Comparison of ENCODE assay signal across 8 cellular contexts in the genomic region with DNA sequence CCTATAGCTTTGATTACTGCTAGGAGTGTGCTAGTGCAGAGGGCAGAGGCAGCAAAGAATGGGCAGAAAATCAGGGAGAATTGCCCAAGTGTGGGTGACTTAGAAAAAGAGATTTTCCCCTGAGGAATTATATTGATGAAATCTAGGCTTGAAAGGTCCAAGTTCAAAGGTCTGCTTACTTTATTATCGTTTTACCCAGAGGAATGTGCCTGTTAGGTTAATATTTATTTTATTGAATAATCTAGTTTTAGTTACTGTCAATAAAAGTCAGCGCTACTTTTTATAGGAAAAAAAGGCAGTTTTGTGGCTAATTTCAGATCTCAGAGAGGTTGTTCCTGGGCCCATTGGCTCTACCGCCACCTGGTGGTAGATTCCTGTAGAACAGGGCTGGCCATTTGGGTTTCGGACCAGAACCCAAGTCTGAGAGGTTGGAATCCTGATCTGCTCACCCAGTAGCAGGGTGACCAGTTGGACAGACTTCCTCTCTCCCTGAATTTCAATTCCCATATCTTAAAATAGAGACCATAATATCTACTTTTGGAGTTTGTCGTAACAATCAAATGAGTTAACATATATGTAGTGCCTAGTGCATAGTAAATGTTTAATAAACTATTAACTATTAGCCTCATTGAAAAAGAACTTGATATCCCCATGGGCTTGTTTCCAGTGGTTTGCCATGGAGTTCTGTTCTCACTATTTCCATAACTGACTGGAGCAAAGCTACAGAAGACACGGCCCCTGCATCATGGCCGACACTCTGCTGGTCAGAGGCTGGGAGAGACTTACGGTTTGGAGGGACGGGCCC.
DNase-seq lines count a peak whose midpoint lies in the region; ATAC-seq and TF ChIP-seq lines count a peak whose summit lies in the region.

No MANE protein-coding gene starts in this region.

- ATAC-seq in thoracic aorta (ENCODE audit: insufficient number of reproducible peaks, low FRiP score, low read depth) (no peak), GM18519 (IDR thresholded peaks at IDR 0.05; ENCODE audit: low FRiP score, unreplicated experiment) (no peak)

- CTCF ChIA-PET in OCI-LY7 (lab: Charles Lee; ENCODE audit: unreplicated experiment) = no interaction called here

- H4K20me1 ChIP-seq in OCI-LY7 (ENCODE audit: insufficient read depth, low read length) = no peaks in the 10 kb centered on the region

- H3K4me3 ChIP-seq in OCI-LY7 (ENCODE audit: low read depth, low read length, poor library complexity, severe bottlenecking) (no peak overlapping the region), thoracic aorta (peak overlapping the region; percentile 13)

- intact Hi-C loops in OCI-LY7 (cut with micrococcal nuclease; ENCODE audit: unreplicated experiment) = loop anchor here (1.0 to 5.0 kb wide), 3 partner anchors 443 to 676 kb away; no protein-coding TSS in a partner anchor
- intact Hi-C loops in activated T-helper 2 cell treated with anti-CD3 and anti-CD28 coated beads, Interferon-gamma antibody, Interleukin-2, Interleukin-4, amounts not matched to agents 10 μg/mL and 5 μg/mL and 100 μg/mL, durations not matched to agents 14 hours and 24 hours and 36 hours (cut with micrococcal nuclease) = loop anchor here (1.0 to 10.0 kb wide), 6 partner anchors 123 to 677 kb away; no protein-coding TSS in a partner anchor

- no peak overlapping the region for H3K4me2 ChIP-seq in OCI-LY7 (ENCODE audit: low read length)

- H2AFZ ChIP-seq in OCI-LY7 (ENCODE audit: low read length) = no peak overlapping the region

- H3K36me3 Mint-ChIP-seq in activated T-helper 2 cell treated with anti-CD3 and anti-CD28 coated beads, Interferon-gamma antibody, Interleukin-2, Interleukin-4, amounts not matched to agents 10 μg/mL and 5 μg/mL and 100 μg/mL, durations not matched to agents 14 hours and 24 hours and 36 hours (ENCODE audit: low read depth) = no peaks in the 10 kb centered on the region

- H3K4me1 ChIP-seq in OCI-LY7 (ENCODE audit: insufficient read depth, low read length, poor library complexity, severe bottlenecking) = no peaks in the 10 kb centered on the region
- peaks cover 0 to 14% of the 10 kb centered on the region in 2 donors for H3K4me1 ChIP-seq in thoracic aorta (ENCODE audit: control insufficient read depth in 1 of 2, low read depth in 2 of 2)

- H3K9me2 ChIP-seq in OCI-LY7 (ENCODE audit: insufficient read depth, low read length) = no peaks in the 10 kb centered on the region

- no TSS peak for BruUV-seq in OCI-LY7 (replicated peaks; lab: Mats Ljungman, UMichigan)

- no peaks in the 10 kb centered on the region for H3K79me2 ChIP-seq in OCI-LY7 (ENCODE audit: insufficient read depth, low read depth, low read length)

- peaks cover 4% of the 10 kb centered on the region for H3K27me3 Mint-ChIP-seq in activated T-helper 2 cell treated with anti-CD3 and anti-CD28 coated beads, Interferon-gamma antibody, Interleukin-2, Interleukin-4, amounts not matched to agents 10 μg/mL and 5 μg/mL and 100 μg/mL, durations not matched to agents 14 hours and 24 hours and 36 hours (ENCODE audit: low read depth)

- H3K9me3 ChIP-seq in OCI-LY7 (ENCODE audit: low read length) (no peaks in the 10 kb centered on the region), thoracic aorta (peaks cover 4% of the 10 kb centered on the region)

- no peak overlapping the region for H3K4me3 Mint-ChIP-seq in activated T-helper 2 cell treated with anti-CD3 and anti-CD28 coated beads, Interferon-gamma antibody, Interleukin-2, Interleukin-4, amounts not matched to agents 10 μg/mL and 5 μg/mL and 100 μg/mL, durations not matched to agents 14 hours and 24 hours and 36 hours (ENCODE audit: low read depth)

- peak; percentile 13 for DNase-seq in NK-92 treated with Interleukin-12 subunit alpha and Interleukin-12 subunit beta, amount 100 ng/mL, for 24 hours (lab: John Stamatoyannopoulos, UW)
- DNase-seq in NK-92 (lab: John Stamatoyannopoulos, UW; ENCODE audit: unreplicated experiment) = no peak
- peak; percentile 47 for DNase-seq in OCI-LY7 (ENCODE audit: low spot score)
- DNase-seq in activated T-helper 2 cell treated with anti-CD3 and anti-CD28 coated beads, Interferon-gamma antibody, Interleukin-2, Interleukin-4, amounts not matched to agents 10 μg/mL and 5 μg/mL and 100 μg/mL, durations not matched to agents 14 hours and 24 hours and 36 hours (ENCODE audit: low spot score) = peak; percentile 34
- peak; percentile 23 for DNase-seq in foreskin melanocyte
- peak; percentile 28 for DNase-seq in occipital lobe (lab: John Stamatoyannopoulos, UW)
- no peak for DNase-seq in thoracic aorta (ENCODE audit: low spot score)

- peaks cover 2% of the 10 kb centered on the region for H3K4me1 Mint-ChIP-seq in activated T-helper 2 cell treated with anti-CD3 and anti-CD28 coated beads, Interferon-gamma antibody, Interleukin-2, Interleukin-4, amounts not matched to agents 10 μg/mL and 5 μg/mL and 100 μg/mL, durations not matched to agents 14 hours and 24 hours and 36 hours (ENCODE audit: low read depth)

- no peaks in the 10 kb centered on the region for H3K27me3 ChIP-seq in thoracic aorta (replicated peaks; ENCODE audit: insufficient read depth)

- no peak overlapping the region for H3K27ac ChIP-seq in OCI-LY7 (ENCODE audit: low read depth, low read length, poor library complexity, severe bottlenecking)
- no peak overlapping the region for H3K27ac ChIP-seq in thoracic aorta

- H3K9me3 Mint-ChIP-seq in activated T-helper 2 cell treated with anti-CD3 and anti-CD28 coated beads, Interferon-gamma antibody, Interleukin-2, Interleukin-4, amounts not matched to agents 10 μg/mL and 5 μg/mL and 100 μg/mL, durations not matched to agents 14 hours and 24 hours and 36 hours = no peaks in the 10 kb centered on the region

- H3K36me3 ChIP-seq in OCI-LY7 (ENCODE audit: insufficient read depth, low read length) (no peaks in the 10 kb centered on the region), thoracic aorta (no peaks in the 10 kb centered on the region)

- peak; percentile 99 for TF ChIP-seq CTCF in OCI-LY7 (conservative IDR thresholded peaks at IDR 0.05; ENCODE audit: low read length)
- peak; percentile 94 for TF ChIP-seq CTCF in thoracic aorta (IDR thresholded peaks at IDR 0.05)

- H3K27ac Mint-ChIP-seq in activated T-helper 2 cell treated with anti-CD3 and anti-CD28 coated beads, Interferon-gamma antibody, Interleukin-2, Interleukin-4, amounts not matched to agents 10 μg/mL and 5 μg/mL and 100 μg/mL, durations not matched to agents 14 hours and 24 hours and 36 hours = no peak overlapping the region

- POLR2A ChIA-PET in OCI-LY7 (lab: Charles Lee) = no interaction called here

Comparison
In these comparisons a context has a peak if more than half of its experiments do, and no peak if none do; other contexts are left out.
1. DNase-seq: peak in NK-92 treated with Interleukin-12 subunit alpha and Interleukin-12 subunit beta, amount 100 ng/mL, for 24 hours (single experiment), OCI-LY7 (single experiment), activated T-helper 2 cell treated with anti-CD3 and anti-CD28 coated beads, Interferon-gamma antibody, Interleukin-2, Interleukin-4, amounts not matched to agents 10 μg/mL and 5 μg/mL and 100 μg/mL, durations not matched to agents 14 hours and 24 hours and 36 hours (single experiment), foreskin melanocyte (single experiment) and occipital lobe (single experiment); none in NK-92 (single experiment) and thoracic aorta (single experiment).